8 cellular contexts compared by ENCODE assay signal in genomic region chr16:69424053-69424934, GRCh38. TPM values are rescaled to one million over a fixed set of nuclear protein-coding genes. Genes with fewer than 3 reads are reported as not detected.
DNase-seq lines count a peak whose midpoint lies in the region; TF ChIP-seq lines count a peak whose summit lies in the region.

Gene CYB5B (plus strand): TSS chr16:69424619. CDS start chr16:69424684, 65 bp downstream.

- H3K4me1 Mint-ChIP-seq in HFFc6 (ENCODE audit: low read depth), result peaks cover 21% of the 10 kb centered on the region
- peaks cover 40% of the 10 kb centered on the region for H3K4me1 Mint-ChIP-seq in activated naive CD4-positive, alpha-beta T cell treated with anti-CD3 and anti-CD28 coated beads, Interleukin-2, amount 10 ng/mL, durations not matched to agents 7 days and 5 days

- H3K9me3 Mint-ChIP-seq in HFFc6, result peaks cover 17% of the 10 kb centered on the region
- H3K9me3 Mint-ChIP-seq in activated naive CD4-positive, alpha-beta T cell treated with anti-CD3 and anti-CD28 coated beads, Interleukin-2, amount 10 ng/mL, durations not matched to agents 7 days and 5 days, result peaks cover 9% of the 10 kb centered on the region

- H3K27ac ChIP-seq in SK-N-MC, result peak within 1 kb of the TSS; percentile 60; the same call in 1 of the 2 replicates

- H3K36me3 Mint-ChIP-seq in HFFc6 (ENCODE audit: low read depth), result peaks cover 51% of the 10 kb centered on the region
- H3K36me3 Mint-ChIP-seq in activated naive CD4-positive, alpha-beta T cell treated with anti-CD3 and anti-CD28 coated beads, Interleukin-2, amount 10 ng/mL, durations not matched to agents 7 days and 5 days, result peaks cover 29% of the 10 kb centered on the region

- CTCF ChIA-PET in activated naive CD4-positive, alpha-beta T cell treated with anti-CD3 and anti-CD28 coated beads, Interleukin-2, amount 10 ng/mL, durations not matched to agents 7 days and 5 days (lab: Charles Lee), result interaction anchor here (1.4 to 1.6 kb wide), 2 partner anchors 25 to 28 kb away, joined by 3 to 5 read pairs; no protein-coding TSS in a partner anchor

- peak within 1 kb of the TSS; percentile 100 for H3K4me3 Mint-ChIP-seq in HFFc6
- peak within 1 kb of the TSS; percentile 92 for H3K4me3 Mint-ChIP-seq in activated naive CD4-positive, alpha-beta T cell treated with anti-CD3 and anti-CD28 coated beads, Interleukin-2, amount 10 ng/mL, durations not matched to agents 7 days and 5 days

- peak; percentile 88 for TF ChIP-seq POLR2A in NB4 (IDR thresholded peaks at IDR 0.05; ENCODE audit: extremely low read depth, insufficient read length)

- peak within 1 kb of the TSS; percentile 97 for H3K27ac Mint-ChIP-seq in HFFc6
- peak within 1 kb of the TSS; percentile 88 for H3K27ac Mint-ChIP-seq in activated naive CD4-positive, alpha-beta T cell treated with anti-CD3 and anti-CD28 coated beads, Interleukin-2, amount 10 ng/mL, durations not matched to agents 7 days and 5 days

- peaks cover 28% of the 10 kb centered on the region for H3K36me3 ChIP-seq in SK-N-MC (ENCODE audit: insufficient read depth, low read length)

- peaks cover 9% of the 10 kb centered on the region for H3K27me3 Mint-ChIP-seq in HFFc6 (ENCODE audit: insufficient read depth)
- H3K27me3 Mint-ChIP-seq in activated naive CD4-positive, alpha-beta T cell treated with anti-CD3 and anti-CD28 coated beads, Interleukin-2, amount 10 ng/mL, durations not matched to agents 7 days and 5 days, result no peaks in the 10 kb centered on the region

- peak; percentile 96 for DNase-seq in GM04503 (ENCODE audit: low read depth)
- DNase-seq in HFFc6, result peak; percentile 97
- DNase-seq in NB4 (ENCODE audit: low read depth), result peak; percentile 99
- DNase-seq in SK-N-MC (ENCODE audit: low read depth, low spot score), result peak; percentile 72
- DNase-seq in activated naive CD4-positive, alpha-beta T cell treated with anti-CD3 and anti-CD28 coated beads, Interleukin-2, amount 10 ng/mL, durations not matched to agents 7 days and 5 days, result peak; percentile 99
- DNase-seq in germinal center (ENCODE audit: low spot score), result peak; percentile 99
- DNase-seq in non-pigmented ciliary epithelial cell (ENCODE audit: low read depth), result peak; percentile 94
- DNase-seq in superior temporal gyrus (ENCODE audit: extremely low spot score), result peak; percentile 99

- H3K4me3 ChIP-seq in NB4 (ENCODE audit: low read depth, low read length) (peak within 1 kb of the TSS; percentile 97), SK-N-MC (peak within 1 kb of the TSS; percentile 90)

- H3K9ac ChIP-seq in SK-N-MC (ENCODE audit: insufficient read length), result peak within 1 kb of the TSS; percentile 87

- H3K9me3 ChIP-seq in SK-N-MC (ENCODE audit: low read depth, low read length), result no peaks in the 10 kb centered on the region

- TF ChIP-seq CTCF in HFFc6 (IDR thresholded peaks at IDR 0.05) (no peak; the same call in 1 of the 2 replicates), NB4 (IDR thresholded peaks at IDR 0.05; ENCODE audit: low read depth, low read length) (no peak)

RNA-seq across cellular contexts. Expression of gene CYB5B, which starts in this region (rescaled TPM):
- 100 to 1,000 TPM; 135 to 151 (median 140) TPM for total RNA-seq in HFFc6 (2021; fragmentation: NEBNext Ultra II Directional; extraction: Animal tissue kit (Norgen Biotek cat#: 25700))

Comparison
In these comparisons a context has a peak if more than half of its experiments do, and no peak if none do; other contexts are left out.
1. Peak in every context shown above with its lines: DNase-seq, H3K4me3 ChIP-seq and H3K27ac ChIP-seq.